Comparison of ENCODE assay signal across 9 cellular contexts in the genomic region with DNA sequence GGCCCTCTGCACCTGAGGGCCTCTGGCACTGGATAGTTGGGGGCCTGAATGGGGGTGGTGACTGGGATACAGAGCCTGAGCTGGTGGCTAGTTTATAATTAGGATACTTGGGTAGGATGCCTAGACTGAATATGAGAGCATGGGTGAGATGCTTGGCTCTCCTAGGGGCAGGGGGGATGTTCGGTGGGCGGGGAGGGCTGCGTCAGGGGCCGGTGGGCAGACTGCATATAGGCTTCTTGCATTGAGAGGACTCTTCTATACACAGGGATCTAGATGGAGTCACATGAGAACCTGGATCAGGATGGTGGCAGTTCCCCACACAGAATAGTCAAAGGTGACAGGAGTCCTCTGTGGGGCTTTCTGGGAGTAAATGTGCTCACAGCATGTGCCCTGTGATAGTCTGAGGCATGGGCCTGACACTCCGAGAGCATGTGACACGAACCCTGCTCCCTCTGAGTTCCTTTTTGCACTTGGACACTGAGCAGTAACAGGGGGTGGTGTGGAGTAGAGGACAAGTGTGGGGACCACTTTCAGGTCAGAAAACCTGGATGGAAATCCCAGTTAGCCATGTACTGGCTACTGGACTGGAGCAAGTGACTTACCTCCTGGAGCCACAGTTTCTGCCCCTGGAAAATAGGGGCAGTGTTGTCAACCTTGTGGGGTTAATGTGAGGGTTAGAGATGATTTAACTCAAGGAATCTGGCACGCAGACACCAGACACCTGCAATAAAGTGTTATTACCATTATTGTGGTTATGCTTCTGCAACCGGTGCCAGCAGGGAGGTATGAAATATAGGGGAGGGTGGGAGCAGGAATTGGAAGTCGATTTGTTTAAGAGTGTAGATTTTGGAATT. TPM values are rescaled to one million over a fixed set of nuclear protein-coding genes. Genes with fewer than 3 reads are reported as not detected.
DNase-seq lines count a peak whose midpoint lies in the region; ATAC-seq and TF ChIP-seq lines count a peak whose summit lies in the region.
"Had no signal": no experiment of that assay in that cellular context is flagged by ENCODE, and none has a peak within 500 bp of the region (broad histone marks: within the 10 kb centered on the region; RNA-seq: fewer than 3 reads in every experiment).

No MANE protein-coding gene starts in this region.

- no peak for ATAC-seq in heart right ventricle
- ATAC-seq in left cardiac atrium: no peak
- no peak for ATAC-seq in GM21723 (IDR thresholded peaks at IDR 0.05; ENCODE audit: unreplicated experiment)

- H3K36me3 ChIP-seq in heart right ventricle (peaks cover 0 to 29% (median 0%) of the 10 kb centered on the region in 9 donors), breast epithelium (no peaks in the 10 kb centered on the region)

- TF ChIP-seq CTCF in heart right ventricle (IDR thresholded peaks at IDR 0.05): no peak
- no peak for TF ChIP-seq CTCF in breast epithelium (IDR thresholded peaks at IDR 0.05)

- intact Hi-C loops in heart right ventricle (cut with DNase I): loop anchor here in 1 of 10 donors (5.0 kb wide), 1 partner anchor 124 kb away; no protein-coding TSS in a partner anchor
- intact Hi-C loops in left cardiac atrium (cut with DNase I): loop anchor here in 1 of 2 donors (10.0 kb wide), 1 partner anchor 127 kb away; no protein-coding TSS in a partner anchor
- intact Hi-C loops in breast epithelium (cut with DNase I; ENCODE audit: low total_unique reads): no loop called here

- H3K4me1 ChIP-seq in heart right ventricle (peaks cover 37 to 79% (median 72%) of the 10 kb centered on the region in 9 donors), breast epithelium (peaks cover 34 to 53% of the 10 kb centered on the region in 2 donors), mononuclear cell (ENCODE audit: insufficient read depth, low read length) (peaks cover 75% of the 10 kb centered on the region)

- H3K27me3 ChIP-seq in heart right ventricle: no peaks in the 10 kb centered on the region
- no peaks in the 10 kb centered on the region for H3K27me3 ChIP-seq in breast epithelium
- H3K27me3 ChIP-seq in mononuclear cell (ENCODE audit: insufficient read depth, low read length): no peaks in the 10 kb centered on the region

- H3K27ac ChIP-seq in heart right ventricle (peak overlapping the region; percentile 98 to 100 (median 100)), breast epithelium (peak overlapping the region; percentile 93 to 100)

- no peak for TF ChIP-seq POLR2A in breast epithelium (IDR thresholded peaks at IDR 0.05)

- H3K4me3 ChIP-seq in heart right ventricle (peak overlapping the region in 9 of 10 donors; percentile 68 to 100 (median 99)), breast epithelium (peak overlapping the region; percentile 67 to 91 (median 85)), mononuclear cell (ENCODE audit: low read length) (peak overlapping the region; percentile 82)

- H3K9me3 ChIP-seq in heart right ventricle (no peaks in the 10 kb centered on the region), breast epithelium (no peaks in the 10 kb centered on the region), mononuclear cell (ENCODE audit: low read depth, low read length) (no peaks in the 10 kb centered on the region)

- no peak for DNase-seq in heart right ventricle
- DNase-seq in left cardiac atrium: no peak
- DNase-seq in breast epithelium (ENCODE audit: low spot score in 2 of 2): no peak
- DNase-seq in SHP77 (lab: John Stamatoyannopoulos, UW): no peak
- DNase-seq in H4 (ENCODE audit: low spot score): no peak
- no peak for DNase-seq in DMS114 treated with DMSO at 0.1 percent for 48 hours (lab: John Stamatoyannopoulos, UW; ENCODE audit: unreplicated experiment)
- DNase-seq: NCI-H2107 had no signal

- 29 to 33% methylated on average over 9 of the region's 9 CpGs for WGBS in heart right ventricle, 2 donors

RNA-seq across cellular contexts. Expression of a gene that starts 2.2 kb away (rescaled TPM):
- total RNA-seq in heart right ventricle: 100 to 1,000 TPM; 277 to 364 (median 325) TPM
- 100 to 1,000 TPM; 176 to 225 TPM for polyA plus RNA-seq in heart right ventricle
- total RNA-seq in left cardiac atrium: 100 to 1,000 TPM; 251 to 270 TPM
- total RNA-seq in breast epithelium: 10 to 100 TPM; 67.4 to 78.0 (median 68.6) TPM
- total RNA-seq in mononuclear cell: 142 TPM
- 59.1 and 79.3 TPM in 2 replicates for total RNA-seq in H4 (2014; rRNA removed; shearing (Covaris generic))

RNA-seq across cellular contexts. Expression of a gene that starts 8.9 kb away (rescaled TPM):
- total RNA-seq in heart right ventricle (10 to 100 TPM; 41.6 to 62.6 (median 48.4) TPM), left cardiac atrium (10 to 100 TPM; 53.3 to 64.2 TPM), breast epithelium (100 to 1,000 TPM; 107 to 118 (median 116) TPM), mononuclear cell (25.9 TPM)
- polyA plus RNA-seq in heart right ventricle: 10 to 100 TPM; 33.6 to 73.8 TPM
- 105 and 110 TPM in 2 replicates for total RNA-seq in H4 (2014; rRNA removed; shearing (Covaris generic))

RNA-seq across cellular contexts. Expression of a gene that starts 33.2 kb away (rescaled TPM):
- total RNA-seq in heart right ventricle: 1 to 10 TPM in 3 of 10 donors, under 1 TPM in 7; 0.53 to 2.0 (median 0.73) TPM
- polyA plus RNA-seq in heart right ventricle: under 1 TPM; 0.58 to 0.80 TPM
- 1 to 10 TPM; 3.8 to 4.2 TPM for total RNA-seq in left cardiac atrium
- 10 to 100 TPM in 2 of 3 donors, 1 to 10 TPM in 1; 3.4 to 20.6 (median 11.1) TPM for total RNA-seq in breast epithelium
- total RNA-seq in mononuclear cell: 1.9 TPM
- 0.08 and 0.88 TPM in 2 replicates for total RNA-seq in H4 (2014; rRNA removed; shearing (Covaris generic))
